17 cellular contexts compared by ENCODE assay signal in the genomic region with DNA sequence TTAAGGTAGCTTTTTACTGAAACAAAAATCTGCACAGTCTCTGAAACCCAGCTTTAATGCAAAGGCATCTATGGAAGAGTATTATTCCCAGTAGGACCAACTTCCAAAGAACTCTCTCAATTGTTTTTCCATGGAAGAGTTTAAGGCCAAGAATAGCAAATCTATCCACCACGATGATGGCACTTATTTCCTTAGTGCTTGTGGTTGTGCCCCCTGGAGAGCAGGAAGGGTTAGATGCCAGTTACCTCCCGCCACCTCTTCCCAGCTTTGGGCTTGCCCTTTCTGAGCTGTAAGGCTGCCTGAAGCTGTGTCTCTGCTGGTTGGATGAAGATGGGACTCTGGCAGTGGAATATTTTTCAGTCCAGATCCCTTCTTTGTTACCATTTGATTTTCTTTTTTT. TPM values are rescaled to one million over a fixed set of nuclear protein-coding genes. Genes with fewer than 3 reads are reported as not detected.
DNase-seq lines count a peak whose midpoint lies in the region; TF ChIP-seq lines count a peak whose summit lies in the region.
"Had no signal": no experiment of that assay in that cellular context is flagged by ENCODE, and none has a peak within 500 bp of the region (broad histone marks: within the 10 kb centered on the region; RNA-seq: fewer than 3 reads in every experiment).

No MANE protein-coding gene starts in this region.

- no peaks in the 10 kb centered on the region for H3K9me3 Mint-ChIP-seq in CD8-positive, alpha-beta memory T cell
- H3K9me3 Mint-ChIP-seq: T-cell had no signal

- H3K4me3 Mint-ChIP-seq in CD8-positive, alpha-beta memory T cell, result peak overlapping the region in 4 of 7 donors; percentile 4 to 69 (median 29)
- H3K4me3 Mint-ChIP-seq: T-cell had no signal

- H3K4me3 ChIP-seq in A673 (ENCODE audit: low read depth, low read length, poor library complexity, severe bottlenecking) (no peak overlapping the region), MG63 (no peak overlapping the region), astrocyte of the spinal cord (ENCODE audit: low read depth, low read length) (no peak overlapping the region)
- no peak overlapping the region for H3K4me3 ChIP-seq in CD8-positive, alpha-beta memory T cell (ENCODE audit: low read length)
- H3K4me3 ChIP-seq: PC-9, SJSA1 had no signal

- in situ Hi-C loops in astrocyte of the spinal cord (cut with HindIII; ENCODE audit: low sequenced_read_pairs), result no loop called here

- no peaks in the 10 kb centered on the region for H3K36me3 ChIP-seq in A673 (ENCODE audit: insufficient read depth, low read length, poor library complexity, severe bottlenecking)
- no peaks in the 10 kb centered on the region for H3K36me3 ChIP-seq in CD8-positive, alpha-beta memory T cell (ENCODE audit: insufficient read depth, low read length)
- H3K36me3 ChIP-seq in MG63, result no peaks in the 10 kb centered on the region
- H3K36me3 ChIP-seq: SJSA1 had no signal

- peak overlapping the region; percentile 3 to 90 (median 36) for H3K27ac Mint-ChIP-seq in CD8-positive, alpha-beta memory T cell

- DNase-seq in A673 (ENCODE audit: low spot score) (peak; percentile 63), MG63 (peak; percentile 80), astrocyte of the spinal cord (ENCODE audit: low read depth, low spot score) (peak; percentile 32), SIG-M5 treated with dmso at 0.1 percent for 504 hours (lab: John Stamatoyannopoulos, UW; ENCODE audit: unreplicated experiment) (no peak), D341Med (ENCODE audit: low spot score) (no peak), pons (ENCODE audit: low spot score) (no peak)
- DNase-seq in CD8-positive, alpha-beta memory T cell, result no peak
- DNase-seq in NK-92 treated with Interleukin-12 subunit alpha and Interleukin-12 subunit beta, amount 100 ng/mL, for 24 hours (lab: John Stamatoyannopoulos, UW), result no peak
- DNase-seq: H7, IMR-90, NCI-H1417, NCI-H1930, NCI-H2171 treated with DMSO at 0.1 percent for 48 hours, NCI-H774, PC-9, T-cell had no signal

- CTCF ChIA-PET in A673 (lab: Charles Lee), result interaction anchor here (0.6 kb wide), 1 partner anchor 169 kb away, joined by 18 read pairs; no protein-coding TSS in a partner anchor
- CTCF ChIA-PET in CD8-positive, alpha-beta memory T cell (lab: Charles Lee), result interaction anchor here (1.5 to 3.3 kb wide), 3 partner anchors 13 to 117 kb away, joined by 3 to 20 read pairs (median 4); no protein-coding TSS in a partner anchor

- TF ChIP-seq CTCF in A673 (conservative IDR thresholded peaks at IDR 0.05; ENCODE audit: low read depth, low read length) (no peak), astrocyte of the spinal cord (IDR thresholded peaks at IDR 0.05; ENCODE audit: low read depth, low read length) (no peak)

- H3K27me3 ChIP-seq in A673 (replicated peaks; ENCODE audit: insufficient read depth, low read depth, low read length, poor library complexity) (no peaks in the 10 kb centered on the region), MG63 (no peaks in the 10 kb centered on the region; the same call in 1 of the 2 replicates)
- no peaks in the 10 kb centered on the region for H3K27me3 ChIP-seq in CD8-positive, alpha-beta memory T cell (ENCODE audit: insufficient read depth, low read length, poor library complexity, severe bottlenecking)

- H3K9me3 ChIP-seq in A673 (ENCODE audit: low read depth, low read length, poor library complexity, severe bottlenecking) (no peaks in the 10 kb centered on the region), MG63 (no peaks in the 10 kb centered on the region)
- no peaks in the 10 kb centered on the region for H3K9me3 ChIP-seq in CD8-positive, alpha-beta memory T cell (ENCODE audit: low read length)

- peak overlapping the region; percentile 10 for H3K27ac ChIP-seq in A673 (ENCODE audit: low read depth, low read length, poor library complexity, severe bottlenecking)
- H3K27ac ChIP-seq in CD8-positive, alpha-beta memory T cell (ENCODE audit: low read depth, low read length), result no peak overlapping the region
- H3K27ac ChIP-seq: PC-9, SJSA1 had no signal

- peaks cover 16 to 27% (median 26%) of the 10 kb centered on the region in 3 donors for H3K4me1 Mint-ChIP-seq in CD8-positive, alpha-beta memory T cell

- POLR2A ChIA-PET in A673 (lab: Charles Lee; ENCODE audit: low non-redundant PET), result no interaction called here
- POLR2A ChIA-PET in CD8-positive, alpha-beta memory T cell (lab: Charles Lee), result interaction anchor here (0.7 to 1.2 kb wide), 3 partner anchors 14 to 205 kb away, joined by 3 to 5 read pairs (median 4); no protein-coding TSS in a partner anchor

- peaks cover 68% of the 10 kb centered on the region for H3K4me1 ChIP-seq in A673 (ENCODE audit: insufficient read depth, low read length, poor library complexity, severe bottlenecking)
- H3K4me1 ChIP-seq in CD8-positive, alpha-beta memory T cell (ENCODE audit: insufficient read depth, low read length), result peaks cover 17% of the 10 kb centered on the region

- no TSS peak for BruUV-seq in A673 (replicated peaks; lab: Mats Ljungman, UMichigan)

- H3K36me3 Mint-ChIP-seq in CD8-positive, alpha-beta memory T cell, result peaks cover 0 to 2% (median 0%) of the 10 kb centered on the region in 3 donors
- H3K36me3 Mint-ChIP-seq: T-cell had no signal

- intact Hi-C loops in A673 (cut with micrococcal nuclease; ENCODE audit: unreplicated experiment), result no loop called here

- peaks cover 0 to 3% of the 10 kb centered on the region in 2 donors for H3K27me3 Mint-ChIP-seq in CD8-positive, alpha-beta memory T cell

RNA-seq across cellular contexts. Expression of gene ATP1A1, which starts 4.8 kb away (rescaled TPM):
- total RNA-seq in A673 (2021), result 1,293 and 1,420 TPM in 2 replicates
- total RNA-seq in CD8-positive, alpha-beta memory T cell, result 100 to 1,000 TPM; 259 to 263 TPM
- polyA plus RNA-seq in CD8-positive, alpha-beta memory T cell, result 58.0 TPM
- total RNA-seq in MG63 (2014; rRNA removed; shearing (Covaris generic); ENCODE audit: low replicate concordance), result 88.6 and 124 TPM in 2 replicates

Comparison
In these comparisons a context has a peak if more than half of its experiments do, and no peak if none do; other contexts are left out.
1. DNase-seq: peak in A673 (single experiment), MG63 (single experiment) and astrocyte of the spinal cord (single experiment); none in CD8-positive, alpha-beta memory T cell (0 of 5), SIG-M5 treated with dmso at 0.1 percent for 504 hours (single experiment), NK-92 treated with Interleukin-12 subunit alpha and Interleukin-12 subunit beta, amount 100 ng/mL, for 24 hours (single experiment), D341Med (single experiment) and pons (single experiment).